1 cellular context compared by ENCODE assay signal in genomic region chr19:18388328-18389094, GRCh38.
A peak's percentile ranks its signal among the peaks of the same experiment; 100 is the strongest.
TF ChIP-seq lines count a peak whose summit lies in the region.

No MANE protein-coding gene starts in this region.

TF ChIP-seq in HepG2, 621 proteins besides CTCF, POLR2A, EP300 and RAD21 (continued from another document and continues in another):
- peak; percentile 69; the same call in 1 of the 2 replicates for TF ChIP-seq ARID4A (CRISPR knock-in tag; IDR thresholded peaks at IDR 0.05; ENCODE audit: borderline replicate concordance)
- TF ChIP-seq ZIK1 (CRISPR knock-in tag; IDR thresholded peaks at IDR 0.05; ENCODE audit: borderline replicate concordance, low read depth) = peak; percentile 88
- TF ChIP-seq MTERF4 (CRISPR knock-in tag; IDR thresholded peaks at IDR 0.05) = no peak
- TF ChIP-seq ZSCAN12 (CRISPR knock-in tag; IDR thresholded peaks at IDR 0.05) = no peak
- no peak for TF ChIP-seq ELK4 (CRISPR knock-in tag; IDR thresholded peaks at IDR 0.05; ENCODE audit: borderline replicate concordance)
- TF ChIP-seq SP1 (IDR thresholded peaks at IDR 0.05) = no peak
- TF ChIP-seq SP1 (CRISPR knock-in tag; IDR thresholded peaks at IDR 0.05) = no peak; the same call in 1 of the 2 replicates
- TF ChIP-seq SNAPC5 (CRISPR knock-in tag; IDR thresholded peaks at IDR 0.05; ENCODE audit: borderline replicate concordance) = 0 out of 2 replicates have a peak, but pooled peaks have one; percentile 48
- TF ChIP-seq ZNF713 (CRISPR knock-in tag; IDR thresholded peaks at IDR 0.05) = no peak
- TF ChIP-seq ELF3 (CRISPR knock-in tag; IDR thresholded peaks at IDR 0.05) = no peak
- TF ChIP-seq BRCA1 (CRISPR knock-in tag; IDR thresholded peaks at IDR 0.05) = 0 out of 2 replicates have a peak, but pooled peaks have one; percentile 74
- no peak for TF ChIP-seq SRSF9 (IDR thresholded peaks at IDR 0.05; ENCODE audit: borderline replicate concordance, insufficient read depth, low read depth, low read length, poor library complexity, severe bottlenecking)
- no peak; the same call in 1 of the 2 replicates for TF ChIP-seq ATF2 (CRISPR knock-in tag; IDR thresholded peaks at IDR 0.05)
- no peak for TF ChIP-seq NR2F2 (IDR thresholded peaks at IDR 0.05; ENCODE audit: borderline replicate concordance, low read depth)
- peak; percentile 76 for TF ChIP-seq GMEB1 (CRISPR knock-in tag; IDR thresholded peaks at IDR 0.05; ENCODE audit: borderline replicate concordance)
- no peak for TF ChIP-seq NBN (conservative IDR thresholded peaks at IDR 0.05)
- TF ChIP-seq JUNB (CRISPR knock-in tag; IDR thresholded peaks at IDR 0.05; ENCODE audit: borderline replicate concordance) = peak; percentile 70; the same call in 1 of the 2 replicates
- no peak for TF ChIP-seq NFRKB (IDR thresholded peaks at IDR 0.05)
- TF ChIP-seq MLX (CRISPR knock-in tag; IDR thresholded peaks at IDR 0.05) = no peak
- TF ChIP-seq NFYB (CRISPR knock-in tag; IDR thresholded peaks at IDR 0.05) = no peak
- TF ChIP-seq JDP2 (CRISPR knock-in tag; IDR thresholded peaks at IDR 0.05; ENCODE audit: borderline replicate concordance) = no peak; the same call in 1 of the 2 replicates
- TF ChIP-seq ZNF260 (CRISPR knock-in tag; IDR thresholded peaks at IDR 0.05; ENCODE audit: borderline replicate concordance, low read depth) = 0 out of 2 replicates have a peak, but pooled peaks have one; percentile 26
- peak; percentile 51; the same call in 1 of the 2 replicates for TF ChIP-seq ATF3 (CRISPR knock-in tag; IDR thresholded peaks at IDR 0.05)
- no peak for TF ChIP-seq ZNF256 (CRISPR knock-in tag; conservative IDR thresholded peaks at IDR 0.05)
- peak; percentile 60; the same call in 1 of the 2 replicates for TF ChIP-seq ZBTB39 (CRISPR knock-in tag; IDR thresholded peaks at IDR 0.05)
- TF ChIP-seq TBX2 (CRISPR knock-in tag; IDR thresholded peaks at IDR 0.05; ENCODE audit: borderline replicate concordance) = peak; percentile 74; the same call in 1 of the 2 replicates
- peak; percentile 86; the same call in 1 of the 2 replicates for TF ChIP-seq ZBTB10 (CRISPR knock-in tag; IDR thresholded peaks at IDR 0.05; ENCODE audit: borderline replicate concordance)
- TF ChIP-seq ZNF329 (CRISPR knock-in tag; IDR thresholded peaks at IDR 0.05; ENCODE audit: low read depth) = no peak
- no peak for TF ChIP-seq ZNF282 (IDR thresholded peaks at IDR 0.05; ENCODE audit: partially characterized antibody)
- no peak for TF ChIP-seq MIER2 (CRISPR knock-in tag; IDR thresholded peaks at IDR 0.05)
- no peak for TF ChIP-seq TERF1 (CRISPR knock-in tag; IDR thresholded peaks at IDR 0.05)
- 0 out of 2 replicates have a peak, but pooled peaks have one; percentile 67 for TF ChIP-seq ZSCAN20 (CRISPR knock-in tag; IDR thresholded peaks at IDR 0.05; ENCODE audit: borderline replicate concordance)
- no peak for TF ChIP-seq ZBTB21 (CRISPR knock-in tag; IDR thresholded peaks at IDR 0.05)
- TF ChIP-seq HNF4A (CRISPR knock-in tag; IDR thresholded peaks at IDR 0.05) = peak; percentile 21; the same call in 1 of the 2 replicates
- TF ChIP-seq PHB2 (IDR thresholded peaks at IDR 0.05; ENCODE audit: partially characterized antibody) = no peak
- TF ChIP-seq HNF4G (IDR thresholded peaks at IDR 0.05; ENCODE audit: borderline replicate concordance, low read depth, low read length) = peak; percentile 37; the same call in 1 of the 2 replicates
- TF ChIP-seq HNF4G (CRISPR knock-in tag; IDR thresholded peaks at IDR 0.05; ENCODE audit: borderline replicate concordance, low read depth) = peak; percentile 58; the same call in 1 of the 2 replicates
- peak; percentile 70; the same call in 1 of the 2 replicates for TF ChIP-seq ZNF12 (CRISPR knock-in tag; IDR thresholded peaks at IDR 0.05)
- peak; percentile 81 for TF ChIP-seq ISL2 (CRISPR knock-in tag; IDR thresholded peaks at IDR 0.05)
- TF ChIP-seq ZNF205 (CRISPR knock-in tag; IDR thresholded peaks at IDR 0.05) = no peak; the same call in 1 of the 2 replicates
- 0 out of 2 replicates have a peak, but pooled peaks have one; percentile 84 for TF ChIP-seq THAP7 (CRISPR knock-in tag; IDR thresholded peaks at IDR 0.05)
- peak; percentile 86 for TF ChIP-seq NRL (CRISPR knock-in tag; IDR thresholded peaks at IDR 0.05; ENCODE audit: borderline replicate concordance)
- 0 out of 2 replicates have a peak, but pooled peaks have one; percentile 72 for TF ChIP-seq KLF12 (CRISPR knock-in tag; IDR thresholded peaks at IDR 0.05; ENCODE audit: borderline replicate concordance)
